Comparison of ENCODE assay signal across 14 cellular contexts in the genomic region with DNA sequence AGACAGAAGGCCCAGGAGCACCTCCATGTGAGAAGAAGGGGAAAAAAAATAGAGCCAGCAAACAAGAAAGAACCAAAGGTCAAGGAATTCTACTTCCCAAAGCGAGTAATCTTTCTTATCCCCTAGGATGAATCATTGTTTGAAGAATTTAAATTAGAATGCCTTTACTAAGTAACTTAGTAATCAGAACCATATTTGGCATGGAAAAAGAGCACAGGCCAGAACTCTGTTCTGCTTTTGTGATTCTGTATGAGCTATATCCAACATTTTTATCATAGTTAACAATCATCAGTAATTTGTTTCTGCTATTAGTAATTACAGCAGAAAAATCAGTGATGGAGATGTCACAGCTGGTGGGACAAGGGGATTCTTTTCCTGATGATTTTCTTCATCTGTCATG.
A peak's percentile ranks its signal among the peaks of the same experiment; 100 is the strongest.
DNase-seq lines count a peak whose midpoint lies in the region; ATAC-seq and TF ChIP-seq lines count a peak whose summit lies in the region.
"Had no signal": no experiment of that assay in that cellular context is flagged by ENCODE, and none has a peak within 500 bp of the region (broad histone marks: within the 10 kb centered on the region; RNA-seq: fewer than 3 reads in every experiment).

No MANE protein-coding gene starts in this region.

- H3K9me3 ChIP-seq in SK-N-SH (no peaks in the 10 kb centered on the region), heart left ventricle (no peaks in the 10 kb centered on the region)
- H3K9me3 ChIP-seq: heart right ventricle, sigmoid colon had no signal

- intact Hi-C loops in heart left ventricle (cut with DNase I) = no loop called here

- no peaks in the 10 kb centered on the region for H3K36me3 Mint-ChIP-seq in progenitor cell of endocrine pancreas (ENCODE audit: insufficient read depth)
- H3K36me3 Mint-ChIP-seq in natural killer cell treated with Interleukin-12 subunit alpha and Interleukin-12 subunit beta and Interleukin-15 and Interleukin-18, amount 100 ng/mL, for 72 hours = no peaks in the 10 kb centered on the region
- H3K36me3 Mint-ChIP-seq: memory B cell had no signal

- CTCF ChIA-PET in SK-N-SH (lab: Yijun Ruan, JAX) = no interaction called here

- H3K36me3 ChIP-seq in SK-N-SH (replicated peaks in 1 of 2; ENCODE audit: control insufficient read depth in 1 of 2, insufficient read depth in 2 of 2, low read length in 1 of 2) (no peaks in the 10 kb centered on the region), heart left ventricle (no peaks in the 10 kb centered on the region)
- H3K36me3 ChIP-seq: heart right ventricle, sigmoid colon had no signal

- POLR2A ChIA-PET in SK-N-SH (lab: Yijun Ruan, JAX) = no interaction called here

- no peaks in the 10 kb centered on the region for H3K9me3 Mint-ChIP-seq in progenitor cell of endocrine pancreas (ENCODE audit: low read depth)
- peaks cover 3% of the 10 kb centered on the region for H3K9me3 Mint-ChIP-seq in natural killer cell treated with Interleukin-12 subunit alpha and Interleukin-12 subunit beta and Interleukin-15 and Interleukin-18, amount 100 ng/mL, for 72 hours

- H3K4me1 ChIP-seq in SK-N-SH (ENCODE audit: control insufficient read depth in 1 of 2, insufficient read depth in 2 of 2, low read depth in 1 of 2, low read length in 1 of 2) (no peaks in the 10 kb centered on the region; a peak in 2 of 4 replicates), heart left ventricle (no peaks in the 10 kb centered on the region)
- H3K4me1 ChIP-seq: heart right ventricle had no signal

- no peaks in the 10 kb centered on the region for H3K79me2 ChIP-seq in SK-N-SH (ENCODE audit: insufficient read depth)

- H3F3A ChIP-seq in SK-N-SH (replicated peaks; ENCODE audit: insufficient read depth) = peaks cover 17% of the 10 kb centered on the region

- no peak for ATAC-seq in heart left ventricle
- no peak for ATAC-seq in natural killer cell treated with Interleukin-12 subunit alpha and Interleukin-12 subunit beta and Interleukin-15 and Interleukin-18, amount 100 ng/mL, for 72 hours
- ATAC-seq: heart right ventricle had no signal

- DNase-seq in EL = peak; percentile 81
- no peak for DNase-seq in SK-N-SH
- peak; percentile 80 for DNase-seq in fibroblast of pulmonary artery (ENCODE audit: low read depth)
- no peak for DNase-seq in progenitor cell of endocrine pancreas (ENCODE audit: low spot score, unreplicated experiment)
- no peak for DNase-seq in heart left ventricle
- DNase-seq in G401 (ENCODE audit: low spot score) = no peak
- no peak for DNase-seq in activated CD8-positive, alpha-beta memory T cell treated with anti-CD3 and anti-CD28 coated beads, Interleukin-2, amount 50 U/mL, for 48 hours
- no peak for DNase-seq in natural killer cell treated with Interleukin-12 subunit alpha and Interleukin-12 subunit beta and Interleukin-15 and Interleukin-18, amount 100 ng/mL, for 72 hours (ENCODE audit: low spot score)
- DNase-seq: activated CD4-positive, CD25-positive, alpha-beta regulatory T cell treated with anti-CD3 and anti-CD28 coated beads, Interleukin-2, amount 50 U/mL, for 72 hours; heart right ventricle; NCI-H1105; NCI-H748 treated with DMSO at 0.1 percent for 48 hours; sigmoid colon had no signal

- TF ChIP-seq EP300 in SK-N-SH (IDR thresholded peaks at IDR 0.05; ENCODE audit: borderline replicate concordance in 1 of 2, low read depth in 1 of 2, low read length in 1 of 2) = peak in 1 of 2 experiments; percentile 76; a peak in 1 of 4 replicates

- no peak overlapping the region for H3K4me3 Mint-ChIP-seq in progenitor cell of endocrine pancreas (ENCODE audit: low read depth)
- H3K4me3 Mint-ChIP-seq in natural killer cell treated with Interleukin-12 subunit alpha and Interleukin-12 subunit beta and Interleukin-15 and Interleukin-18, amount 100 ng/mL, for 72 hours = no peak overlapping the region
- H3K4me3 Mint-ChIP-seq: memory B cell had no signal

- no peaks in the 10 kb centered on the region for H3K9me2 ChIP-seq in SK-N-SH

- no peaks in the 10 kb centered on the region for H3K27me3 ChIP-seq in SK-N-SH (ENCODE audit: insufficient read depth)
- H3K27me3 ChIP-seq in heart left ventricle = no peaks in the 10 kb centered on the region
- H3K27me3 ChIP-seq: heart right ventricle, sigmoid colon had no signal

- no peaks in the 10 kb centered on the region for H4K20me1 ChIP-seq in SK-N-SH (ENCODE audit: insufficient read depth)

- TF ChIP-seq POLR2A in heart left ventricle (IDR thresholded peaks at IDR 0.05) = no peak

- H3K27me3 Mint-ChIP-seq in progenitor cell of endocrine pancreas = no peaks in the 10 kb centered on the region
- H3K27me3 Mint-ChIP-seq in natural killer cell treated with Interleukin-12 subunit alpha and Interleukin-12 subunit beta and Interleukin-15 and Interleukin-18, amount 100 ng/mL, for 72 hours = no peaks in the 10 kb centered on the region
- H3K27me3 Mint-ChIP-seq: memory B cell had no signal

- peak overlapping the region; percentile 74 for H3K27ac Mint-ChIP-seq in progenitor cell of endocrine pancreas
- H3K27ac Mint-ChIP-seq in natural killer cell treated with Interleukin-12 subunit alpha and Interleukin-12 subunit beta and Interleukin-15 and Interleukin-18, amount 100 ng/mL, for 72 hours = no peak overlapping the region
- H3K27ac Mint-ChIP-seq: memory B cell had no signal

- H3K4me3 ChIP-seq in SK-N-SH (ENCODE audit: low read depth in 2 of 2, low read length in 1 of 2) (no peak overlapping the region), fibroblast of pulmonary artery (replicated peaks; ENCODE audit: low read depth, low read length) (no peak overlapping the region), heart left ventricle (no peak overlapping the region)
- H3K4me3 ChIP-seq: heart right ventricle, sigmoid colon had no signal

- H2AFZ ChIP-seq in SK-N-SH (ENCODE audit: low read depth) = no peak overlapping the region

- 0% methylated on average over 1 of the region's 1 CpG for WGBS in SK-N-SH (ENCODE audit: low lambda C conversion rate)
- WGBS in heart left ventricle, 4 donors = 18 to 49% (median 42%) methylated on average over 1 of the region's 1 CpG

- in situ Hi-C loops in G401 (cut with HindIII; ENCODE audit: low sequenced_read_pairs) = no loop called here

- H3K9ac ChIP-seq in SK-N-SH = no peak overlapping the region

- peak overlapping the region; percentile 3; the same call in 1 of the 2 replicates for H3K4me2 ChIP-seq in SK-N-SH

- 0 out of 2 replicates have a peak, but pooled peaks have one; percentile 11 for TF ChIP-seq RAD21 in SK-N-SH (IDR thresholded peaks at IDR 0.05; ENCODE audit: low read length)

- peak overlapping the region; percentile 57 to 75; a peak in 3 of 4 replicates for H3K27ac ChIP-seq in SK-N-SH (ENCODE audit: low read depth in 2 of 2, low read length in 1 of 2)
- no peak overlapping the region for H3K27ac ChIP-seq in heart left ventricle
- H3K27ac ChIP-seq: heart right ventricle had no signal

- peaks cover 23% of the 10 kb centered on the region for H3K4me1 Mint-ChIP-seq in progenitor cell of endocrine pancreas (ENCODE audit: low read depth)
- no peaks in the 10 kb centered on the region for H3K4me1 Mint-ChIP-seq in natural killer cell treated with Interleukin-12 subunit alpha and Interleukin-12 subunit beta and Interleukin-15 and Interleukin-18, amount 100 ng/mL, for 72 hours (ENCODE audit: low read depth in 2 of 2)
- H3K4me1 Mint-ChIP-seq: memory B cell had no signal

- TF ChIP-seq CTCF in SK-N-SH (IDR thresholded peaks at IDR 0.05) (no peak), fibroblast of pulmonary artery (IDR thresholded peaks at IDR 0.05; ENCODE audit: low read length, missing control alignments) (no peak), progenitor cell of endocrine pancreas (IDR thresholded peaks at IDR 0.05; ENCODE audit: unreplicated experiment) (no peak), heart left ventricle (IDR thresholded peaks at IDR 0.05) (no peak)

TF ChIP-seq in SK-N-SH, 30 proteins besides CTCF, POLR2A, EP300 and RAD21 (continues in another document):
- TF ChIP-seq TCF12 (IDR thresholded peaks at IDR 0.05) (peak; percentile 88), CHD2 (IDR thresholded peaks at IDR 0.05; ENCODE audit: low read length, partially characterized antibody) (no peak), NRF1 (IDR thresholded peaks at IDR 0.05; ENCODE audit: low read depth, low read length) (no peak), YY1 (IDR thresholded peaks at IDR 0.05; ENCODE audit: low read depth) (no peak), SIN3A (IDR thresholded peaks at IDR 0.05; ENCODE audit: borderline replicate concordance, low read depth, low read length) (no peak), GABPA (IDR thresholded peaks at IDR 0.05; ENCODE audit: low read depth) (no peak), TEAD4 (IDR thresholded peaks at IDR 0.05; ENCODE audit: borderline replicate concordance, insufficient read depth) (peak; percentile 48; the same call in 1 of the 2 replicates), FOSL2 (IDR thresholded peaks at IDR 0.05; ENCODE audit: borderline replicate concordance, low read depth) (peak; percentile 35; the same call in 1 of the 2 replicates)
- TF ChIP-seq, protein P1, sequence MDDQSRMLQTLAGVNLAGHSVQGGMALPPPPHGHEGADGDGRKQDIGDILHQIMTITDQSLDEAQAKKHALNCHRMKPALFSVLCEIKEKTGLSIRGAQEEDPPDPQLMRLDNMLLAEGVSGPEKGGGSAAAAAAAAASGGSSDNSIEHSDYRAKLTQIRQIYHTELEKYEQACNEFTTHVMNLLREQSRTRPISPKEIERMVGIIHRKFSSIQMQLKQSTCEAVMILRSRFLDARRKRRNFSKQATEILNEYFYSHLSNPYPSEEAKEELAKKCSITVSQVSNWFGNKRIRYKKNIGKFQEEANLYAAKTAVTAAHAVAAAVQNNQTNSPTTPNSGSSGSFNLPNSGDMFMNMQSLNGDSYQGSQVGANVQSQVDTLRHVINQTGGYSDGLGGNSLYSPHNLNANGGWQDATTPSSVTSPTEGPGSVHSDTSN (IDR thresholded peaks at IDR 0.05) = peak; percentile 76
- TF ChIP-seq, protein P2, sequence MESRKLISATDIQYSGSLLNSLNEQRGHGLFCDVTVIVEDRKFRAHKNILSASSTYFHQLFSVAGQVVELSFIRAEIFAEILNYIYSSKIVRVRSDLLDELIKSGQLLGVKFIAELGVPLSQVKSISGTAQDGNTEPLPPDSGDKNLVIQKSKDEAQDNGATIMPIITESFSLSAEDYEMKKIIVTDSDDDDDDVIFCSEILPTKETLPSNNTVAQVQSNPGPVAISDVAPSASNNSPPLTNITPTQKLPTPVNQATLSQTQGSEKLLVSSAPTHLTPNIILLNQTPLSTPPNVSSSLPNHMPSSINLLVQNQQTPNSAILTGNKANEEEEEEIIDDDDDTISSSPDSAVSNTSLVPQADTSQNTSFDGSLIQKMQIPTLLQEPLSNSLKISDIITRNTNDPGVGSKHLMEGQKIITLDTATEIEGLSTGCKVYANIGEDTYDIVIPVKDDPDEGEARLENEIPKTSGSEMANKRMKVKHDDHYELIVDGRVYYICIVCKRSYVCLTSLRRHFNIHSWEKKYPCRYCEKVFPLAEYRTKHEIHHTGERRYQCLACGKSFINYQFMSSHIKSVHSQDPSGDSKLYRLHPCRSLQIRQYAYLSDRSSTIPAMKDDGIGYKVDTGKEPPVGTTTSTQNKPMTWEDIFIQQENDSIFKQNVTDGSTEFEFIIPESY (IDR thresholded peaks at IDR 0.05; ENCODE audit: borderline replicate concordance, low read depth) = no peak

Comparison
In these comparisons a context has a peak if more than half of its experiments do, and no peak if none do; other contexts are left out.
1. DNase-seq: peak in EL (single experiment) and fibroblast of pulmonary artery (single experiment); none in SK-N-SH (single experiment), progenitor cell of endocrine pancreas (single experiment), heart left ventricle (0 of 5), G401 (single experiment), activated CD8-positive, alpha-beta memory T cell treated with anti-CD3 and anti-CD28 coated beads, Interleukin-2, amount 50 U/mL, for 48 hours (single experiment) and natural killer cell treated with Interleukin-12 subunit alpha and Interleukin-12 subunit beta and Interleukin-15 and Interleukin-18, amount 100 ng/mL, for 72 hours (single experiment).
2. H3K27ac ChIP-seq: peak in SK-N-SH (2 of 2); none in heart left ventricle (0 of 12).